Comparison of ENCODE assay signal across 1 cellular context in genomic region chr2:168913495-168913894, GRCh38.
TF ChIP-seq lines count a peak whose summit lies in the region.

No MANE protein-coding gene starts in this region.

TF ChIP-seq in GM23338, 12 proteins besides CTCF, POLR2A, EP300 and RAD21 (continued from another document):
- TF ChIP-seq ZNF462 (CRISPR knock-in tag; IDR thresholded peaks at IDR 0.05) = no peak
